Comparison of ENCODE assay signal across 8 cellular contexts in the genomic region with DNA sequence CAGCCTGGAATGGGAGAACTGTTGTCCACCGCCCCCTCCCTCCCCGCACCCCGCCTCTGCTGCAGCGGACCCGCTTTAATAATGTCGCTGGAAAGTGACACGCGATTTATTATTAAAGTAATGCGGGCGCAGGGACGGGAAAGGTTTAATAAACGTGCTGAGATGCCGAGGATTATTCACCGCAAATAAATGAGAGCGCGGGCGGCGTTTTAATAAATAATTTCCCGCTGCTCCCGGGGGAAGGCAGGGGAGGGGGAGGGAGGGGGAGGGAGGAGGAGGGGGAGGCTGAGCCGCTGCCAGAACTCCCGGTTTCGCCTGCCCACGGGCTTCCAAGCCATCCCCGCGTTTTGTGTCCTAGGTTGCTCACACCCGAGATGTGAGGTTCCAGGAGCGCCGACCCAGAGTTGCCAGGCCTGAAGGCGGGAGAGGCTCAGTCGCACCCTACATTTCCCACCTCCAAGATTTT. TPM values are rescaled to one million over a fixed set of nuclear protein-coding genes. Genes with fewer than 3 reads are reported as not detected.
DNase-seq lines count a peak whose midpoint lies in the region; ATAC-seq and TF ChIP-seq lines count a peak whose summit lies in the region.

No MANE protein-coding gene starts in this region.

- H3K4me3 ChIP-seq in CD8-positive, alpha-beta memory T cell (ENCODE audit: low read length) = peak overlapping the region; percentile 65
- H3K4me3 ChIP-seq in effector memory CD4-positive, alpha-beta T cell (ENCODE audit: insufficient read depth, low read depth, low read length, poor library complexity, severe bottlenecking) = peak overlapping the region; percentile 60

- peaks cover 34% of the 10 kb centered on the region for H3K4me1 ChIP-seq in CD8-positive, alpha-beta memory T cell (ENCODE audit: insufficient read depth, low read length)
- H3K4me1 ChIP-seq in effector memory CD4-positive, alpha-beta T cell (ENCODE audit: control insufficient read depth, insufficient read depth, low read length, poor library complexity, severe bottlenecking) = peaks cover 34% of the 10 kb centered on the region

- ATAC-seq in GM21390 (IDR thresholded peaks at IDR 0.05; ENCODE audit: unreplicated experiment) (no peak), HG03565 (IDR thresholded peaks at IDR 0.05; ENCODE audit: unreplicated experiment) (no peak)

- H3K9me3 ChIP-seq in CD8-positive, alpha-beta memory T cell (ENCODE audit: low read length) = no peaks in the 10 kb centered on the region
- no peaks in the 10 kb centered on the region for H3K9me3 ChIP-seq in effector memory CD4-positive, alpha-beta T cell (ENCODE audit: control insufficient read depth, low read length)

- H3K4me1 Mint-ChIP-seq in CD8-positive, alpha-beta memory T cell = peaks cover 13 to 41% (median 21%) of the 10 kb centered on the region in 3 donors
- peaks cover 43% of the 10 kb centered on the region for H3K4me1 Mint-ChIP-seq in nephron

- DNase-seq in CD8-positive, alpha-beta memory T cell = no peak
- DNase-seq in NCI-H69 (lab: John Stamatoyannopoulos, UW) (peak; percentile 34), SKM-1 (lab: John Stamatoyannopoulos, UW; ENCODE audit: unreplicated experiment) (no peak)
- DNase-seq in effector memory CD4-positive, alpha-beta T cell = no peak
- no peak for DNase-seq in NK-92 treated with Interleukin-12 subunit alpha and Interleukin-12 subunit beta, amount 100 ng/mL, for 24 hours (lab: John Stamatoyannopoulos, UW)

- no peak overlapping the region for H3K27ac Mint-ChIP-seq in CD8-positive, alpha-beta memory T cell
- H3K27ac Mint-ChIP-seq in nephron = no peak overlapping the region

- peak overlapping the region; percentile 90 to 97 (median 92) for H3K4me3 Mint-ChIP-seq in CD8-positive, alpha-beta memory T cell
- H3K4me3 Mint-ChIP-seq in nephron = peak overlapping the region; percentile 91 to 96 (median 93)

- CTCF ChIA-PET in CD8-positive, alpha-beta memory T cell (lab: Charles Lee) = interaction anchor here (0.7 to 19.6 kb wide), 14 partner anchors 9 to 75 kb away, joined by 3 to 258 read pairs (median 6); no protein-coding TSS in a partner anchor

- H3K27me3 ChIP-seq in CD8-positive, alpha-beta memory T cell (ENCODE audit: insufficient read depth, low read length, poor library complexity, severe bottlenecking) = peaks cover 46% of the 10 kb centered on the region
- peaks cover 34% of the 10 kb centered on the region for H3K27me3 ChIP-seq in effector memory CD4-positive, alpha-beta T cell (replicated peaks; ENCODE audit: control insufficient read depth, insufficient read depth, low read length, poor library complexity, severe bottlenecking)

- peak overlapping the region; percentile 43 for H3K27ac ChIP-seq in CD8-positive, alpha-beta memory T cell (ENCODE audit: low read depth, low read length)
- H3K27ac ChIP-seq in effector memory CD4-positive, alpha-beta T cell (ENCODE audit: insufficient read depth, low read length, poor library complexity, severe bottlenecking) = no peak overlapping the region

- peaks cover 35 to 46% of the 10 kb centered on the region in 2 donors for H3K27me3 Mint-ChIP-seq in CD8-positive, alpha-beta memory T cell
- H3K27me3 Mint-ChIP-seq in nephron (ENCODE audit: low read depth) = peaks cover 56% of the 10 kb centered on the region

- H3K36me3 ChIP-seq in CD8-positive, alpha-beta memory T cell (ENCODE audit: insufficient read depth, low read length) = no peaks in the 10 kb centered on the region
- H3K36me3 ChIP-seq in effector memory CD4-positive, alpha-beta T cell (ENCODE audit: control insufficient read depth, insufficient read depth, low read length) = no peaks in the 10 kb centered on the region

- TF ChIP-seq CTCF in nephron (IDR thresholded peaks at IDR 0.05; ENCODE audit: unreplicated experiment in 3 of 3) = no peak

- no peaks in the 10 kb centered on the region for H3K36me3 Mint-ChIP-seq in CD8-positive, alpha-beta memory T cell
- no peaks in the 10 kb centered on the region for H3K36me3 Mint-ChIP-seq in nephron (ENCODE audit: low read depth)

- peaks cover 0 to 2% (median 0%) of the 10 kb centered on the region in 5 donors for H3K9me3 Mint-ChIP-seq in CD8-positive, alpha-beta memory T cell
- no peaks in the 10 kb centered on the region for H3K9me3 Mint-ChIP-seq in nephron

- POLR2A ChIA-PET in CD8-positive, alpha-beta memory T cell (lab: Charles Lee) = no interaction called here

RNA-seq across cellular contexts. Expression of a gene that starts 5.1 kb away (rescaled TPM):
- under 1 TPM; 0.18 to 0.20 TPM for total RNA-seq in CD8-positive, alpha-beta memory T cell
- polyA plus RNA-seq in CD8-positive, alpha-beta memory T cell = not detected

RNA-seq across cellular contexts. Expression of a gene that starts 35.9 kb away (rescaled TPM):
- total RNA-seq in CD8-positive, alpha-beta memory T cell = 10 to 100 TPM; 25.2 to 26.5 TPM
- polyA plus RNA-seq in CD8-positive, alpha-beta memory T cell = 17.6 TPM

RNA-seq across cellular contexts. Expression of a gene that starts 36.0 kb away (rescaled TPM):
- total RNA-seq in CD8-positive, alpha-beta memory T cell = under 1 TPM; 0.31 to 0.33 TPM
- polyA plus RNA-seq in CD8-positive, alpha-beta memory T cell = 0.23 TPM
